Comparison of ENCODE assay signal across 16 cellular contexts in the genomic region with DNA sequence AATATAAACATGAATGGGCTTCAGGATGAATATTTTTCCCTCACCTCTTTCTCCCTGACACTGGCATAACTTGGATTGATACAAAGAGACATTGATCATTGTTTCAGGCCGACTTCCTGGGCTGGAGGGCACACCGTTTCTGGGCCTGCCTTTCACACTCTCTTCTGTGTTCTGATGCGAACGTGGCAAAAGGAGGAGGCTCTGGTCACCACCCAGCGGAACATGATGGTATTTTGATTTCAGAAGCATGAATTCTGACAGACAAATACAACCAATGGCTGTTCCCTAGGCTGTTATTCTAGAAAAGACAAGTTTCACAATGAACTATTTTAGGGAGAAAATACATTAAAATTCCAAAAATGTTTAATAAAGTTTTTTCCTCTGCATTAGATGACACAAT.
A peak's percentile ranks its signal among the peaks of the same experiment; 100 is the strongest.
DNase-seq lines count a peak whose midpoint lies in the region; ATAC-seq and TF ChIP-seq lines count a peak whose summit lies in the region.
"Had no signal": no experiment of that assay in that cellular context is flagged by ENCODE, and none has a peak within 500 bp of the region (broad histone marks: within the 10 kb centered on the region; RNA-seq: fewer than 3 reads in every experiment).

No MANE protein-coding gene starts in this region.

- TF ChIP-seq RAD21 in HCT116 (IDR thresholded peaks at IDR 0.05; ENCODE audit: low read depth) = peak; percentile 56

- H3K27me3 ChIP-seq in HCT116 (ENCODE audit: insufficient read depth, low read length) (peaks cover 50% of the 10 kb centered on the region), Karpas-422 (ENCODE audit: low read length) (no peaks in the 10 kb centered on the region), RWPE2 (ENCODE audit: insufficient read depth, poor library complexity, severe bottlenecking) (no peaks in the 10 kb centered on the region)
- H3K27me3 ChIP-seq: SJCRH30 had no signal

- CTCF ChIA-PET in HCT116 (lab: Charles Lee) = interaction anchor here (1.9 kb wide), 1 partner anchor 27 kb away, joined by 7 read pairs; no protein-coding TSS in a partner anchor

- POLR2A ChIA-PET in HCT116 (lab: Charles Lee) = interaction anchor here (1.1 kb wide), 1 partner anchor 18 kb away, joined by 3 read pairs; no protein-coding TSS in a partner anchor

- DNase-seq in HCT116 (ENCODE audit: low read depth, low spot score) (peak; percentile 23), Karpas-422 (peak; percentile 66), RWPE2 (ENCODE audit: low spot score) (no peak), neural crest cell (ENCODE audit: low read depth, low spot score) (no peak), NCI-H2227 treated with DMSO at 0.1 percent for 48 hours (lab: John Stamatoyannopoulos, UW) (no peak), foreskin fibroblast (no peak)
- DNase-seq: CD4-positive, CD25-positive, alpha-beta regulatory T cell; IMR-90; MV-4-11; NCI-H1417 treated with DMSO at 0.1 percent for 48 hours; NCI-H2029 treated with DMSO at 0.1 percent for 48 hours; NCI-H510A; NCI-H774 had no signal

- H3K4me1 ChIP-seq in HCT116 (ENCODE audit: control insufficient read depth in 1 of 2, insufficient read depth in 2 of 2, low read length in 2 of 2) = no peaks in the 10 kb centered on the region
- H3K4me1 ChIP-seq in Karpas-422 (ENCODE audit: low read length) = no peaks in the 10 kb centered on the region
- no peaks in the 10 kb centered on the region for H3K4me1 ChIP-seq in RWPE2 (ENCODE audit: insufficient read depth, poor library complexity, severe bottlenecking)
- H3K4me1 ChIP-seq: SJCRH30 had no signal

- intact Hi-C loops in HCT116 (cut with micrococcal nuclease) = no loop called here

- ATAC-seq in HCT116 (peak; percentile 91), RWPE2 (ENCODE audit: low read depth) (peak; percentile 58; the same call in 2 of the 3 replicates), HG03460 (IDR thresholded peaks at IDR 0.05; ENCODE audit: unreplicated experiment) (no peak)

- RAD21 ChIA-PET in HCT116 (lab: Charles Lee; ENCODE audit: low non-redundant PET in 1 of 2, low total read pairs in 2 of 2, uncharacterized antibody in 2 of 2, unreplicated experiment in 2 of 2) = no interaction called here

- H3K9me3 ChIP-seq in HCT116 (ENCODE audit: control insufficient read depth in 1 of 2, insufficient read depth in 1 of 2, low read depth in 1 of 2, low read length in 2 of 2) (no peaks in the 10 kb centered on the region), Karpas-422 (ENCODE audit: low read length) (no peaks in the 10 kb centered on the region; the same call in 1 of the 2 replicates), RWPE2 (ENCODE audit: severe bottlenecking) (no peaks in the 10 kb centered on the region)
- H3K9me3 ChIP-seq: SJCRH30 had no signal

- TF ChIP-seq CTCF in HCT116 (IDR thresholded peaks at IDR 0.05 in 2 of 3, conservative IDR thresholded peaks at IDR 0.05 in 1 of 3; ENCODE audit: borderline replicate concordance in 1 of 3, insufficient read depth in 1 of 3, low read depth in 2 of 3, low read length in 2 of 3) (peak; percentile 36 to 48 (median 39); a peak in 4 of 6 replicates), RWPE2 (IDR thresholded peaks at IDR 0.05; ENCODE audit: poor library complexity, severe bottlenecking) (peak; percentile 25), neural crest cell (conservative IDR thresholded peaks at IDR 0.05) (no peak), foreskin fibroblast (IDR thresholded peaks at IDR 0.05; ENCODE audit: low read depth, low read length) (no peak)

- H3K4me1 Mint-ChIP-seq in neural crest cell = peaks cover 11% of the 10 kb centered on the region
- H3K4me1 Mint-ChIP-seq: B cell; CD4-positive, CD25-positive, alpha-beta regulatory T cell had no signal

- H3K4me2 ChIP-seq in HCT116 (ENCODE audit: low read length) = no peak overlapping the region
- H3K4me2 ChIP-seq in Karpas-422 (ENCODE audit: low read depth, low read length, poor library complexity, severe bottlenecking) = no peak overlapping the region

- H3K36me3 ChIP-seq in HCT116 (ENCODE audit: control insufficient read depth in 1 of 2, insufficient read depth in 2 of 2, low read length in 2 of 2) (no peaks in the 10 kb centered on the region), Karpas-422 (ENCODE audit: insufficient read depth, low read length) (no peaks in the 10 kb centered on the region), RWPE2 (ENCODE audit: low read depth) (no peaks in the 10 kb centered on the region)
- H3K36me3 ChIP-seq: SJCRH30 had no signal

- H4K20me1 ChIP-seq in HCT116 (ENCODE audit: insufficient read depth) (no peaks in the 10 kb centered on the region), Karpas-422 (ENCODE audit: insufficient read depth, low read depth, low read length) (no peaks in the 10 kb centered on the region)

- H3K79me2 ChIP-seq in HCT116 (ENCODE audit: insufficient read depth, low read length) = no peaks in the 10 kb centered on the region
- no peaks in the 10 kb centered on the region for H3K79me2 ChIP-seq in Karpas-422 (ENCODE audit: low read length)

- H3K4me3 Mint-ChIP-seq in neural crest cell = no peak overlapping the region
- H3K4me3 Mint-ChIP-seq: B cell; CD4-positive, CD25-positive, alpha-beta regulatory T cell had no signal

- H3K27me3 Mint-ChIP-seq in neural crest cell (ENCODE audit: low read depth) = no peaks in the 10 kb centered on the region
- H3K27me3 Mint-ChIP-seq: B cell had no signal

- H3K9me2 ChIP-seq in HCT116 (ENCODE audit: insufficient read depth) (no peaks in the 10 kb centered on the region), Karpas-422 (replicated peaks; ENCODE audit: insufficient read depth, low read length) (no peaks in the 10 kb centered on the region)

- no peak for TF ChIP-seq POLR2A in HCT116 (IDR thresholded peaks at IDR 0.05; ENCODE audit: borderline replicate concordance, extremely low read depth, insufficient read depth, insufficient read length)

- H3K27ac ChIP-seq in HCT116 (ENCODE audit: low read depth, low read length) (no peak overlapping the region), Karpas-422 (ENCODE audit: low read length) (no peak overlapping the region), RWPE2 (ENCODE audit: poor library complexity, severe bottlenecking) (no peak overlapping the region)
- H3K27ac ChIP-seq: SJCRH30 had no signal

- H2AFZ ChIP-seq in HCT116 (ENCODE audit: low read depth, low read length, poor library complexity, severe bottlenecking) (no peak overlapping the region), Karpas-422 (ENCODE audit: low read length) (no peak overlapping the region)

- H3K4me3 ChIP-seq in HCT116 (replicated peaks in 1 of 2; ENCODE audit: low read depth in 1 of 2, low read length in 2 of 2) (no peak overlapping the region), Karpas-422 (ENCODE audit: low read length) (no peak overlapping the region), RWPE2 (ENCODE audit: severe bottlenecking) (no peak overlapping the region), foreskin fibroblast (ENCODE audit: low read depth in 1 of 2, low read length in 2 of 2) (no peak overlapping the region)
- H3K4me3 ChIP-seq: SJCRH30 had no signal

- peaks cover 3% of the 10 kb centered on the region for H3K36me3 Mint-ChIP-seq in neural crest cell (ENCODE audit: low read depth)
- H3K36me3 Mint-ChIP-seq: CD4-positive, CD25-positive, alpha-beta regulatory T cell had no signal

- BruUV-seq in HCT116 (replicated peaks; lab: Mats Ljungman, UMichigan) = no TSS peak

- peak overlapping the region; percentile 91 for H3K27ac Mint-ChIP-seq in neural crest cell (ENCODE audit: unreplicated experiment)
- H3K27ac Mint-ChIP-seq: B cell; CD4-positive, CD25-positive, alpha-beta regulatory T cell had no signal

- peaks cover 8% of the 10 kb centered on the region for H3K9me3 Mint-ChIP-seq in neural crest cell

- no peak overlapping the region for H3K9ac ChIP-seq in HCT116 (ENCODE audit: low read length)
- no peak overlapping the region for H3K9ac ChIP-seq in Karpas-422 (ENCODE audit: low read length)

TF ChIP-seq in HCT116, 20 proteins besides CTCF, POLR2A, EP300 and RAD21:
- TF ChIP-seq TCF7L2 (IDR thresholded peaks at IDR 0.05; ENCODE audit: borderline replicate concordance, extremely low read depth, insufficient read depth, insufficient read length) = no peak
- TF ChIP-seq ATF3 (IDR thresholded peaks at IDR 0.05) = no peak
- TF ChIP-seq ZFX (IDR thresholded peaks at IDR 0.05) = no peak
- no peak for TF ChIP-seq EGR1 (IDR thresholded peaks at IDR 0.05; ENCODE audit: low read depth)
- no peak for TF ChIP-seq ZNF274 (IDR thresholded peaks at IDR 0.05; ENCODE audit: low read depth, low read length)
- TF ChIP-seq ZBTB33 (IDR thresholded peaks at IDR 0.05; ENCODE audit: extremely low read depth, insufficient replicate concordance, low read length) = no peak
- TF ChIP-seq CEBPB (IDR thresholded peaks at IDR 0.05; ENCODE audit: low read depth) = no peak
- TF ChIP-seq JUND (IDR thresholded peaks at IDR 0.05) = no peak
TF ChIP-seq in HCT116: peak in this region for 0.

Comparison
In these comparisons a context has a peak if more than half of its experiments do, and no peak if none do; other contexts are left out.
1. DNase-seq: peak in HCT116 (single experiment) and Karpas-422 (single experiment); none in RWPE2 (single experiment), neural crest cell (single experiment), NCI-H2227 treated with DMSO at 0.1 percent for 48 hours (single experiment) and foreskin fibroblast (0 of 2).
2. CTCF ChIP-seq: peak in HCT116 (3 of 3) and RWPE2 (single experiment); none in neural crest cell (single experiment) and foreskin fibroblast (single experiment).